In the genomic region with DNA sequence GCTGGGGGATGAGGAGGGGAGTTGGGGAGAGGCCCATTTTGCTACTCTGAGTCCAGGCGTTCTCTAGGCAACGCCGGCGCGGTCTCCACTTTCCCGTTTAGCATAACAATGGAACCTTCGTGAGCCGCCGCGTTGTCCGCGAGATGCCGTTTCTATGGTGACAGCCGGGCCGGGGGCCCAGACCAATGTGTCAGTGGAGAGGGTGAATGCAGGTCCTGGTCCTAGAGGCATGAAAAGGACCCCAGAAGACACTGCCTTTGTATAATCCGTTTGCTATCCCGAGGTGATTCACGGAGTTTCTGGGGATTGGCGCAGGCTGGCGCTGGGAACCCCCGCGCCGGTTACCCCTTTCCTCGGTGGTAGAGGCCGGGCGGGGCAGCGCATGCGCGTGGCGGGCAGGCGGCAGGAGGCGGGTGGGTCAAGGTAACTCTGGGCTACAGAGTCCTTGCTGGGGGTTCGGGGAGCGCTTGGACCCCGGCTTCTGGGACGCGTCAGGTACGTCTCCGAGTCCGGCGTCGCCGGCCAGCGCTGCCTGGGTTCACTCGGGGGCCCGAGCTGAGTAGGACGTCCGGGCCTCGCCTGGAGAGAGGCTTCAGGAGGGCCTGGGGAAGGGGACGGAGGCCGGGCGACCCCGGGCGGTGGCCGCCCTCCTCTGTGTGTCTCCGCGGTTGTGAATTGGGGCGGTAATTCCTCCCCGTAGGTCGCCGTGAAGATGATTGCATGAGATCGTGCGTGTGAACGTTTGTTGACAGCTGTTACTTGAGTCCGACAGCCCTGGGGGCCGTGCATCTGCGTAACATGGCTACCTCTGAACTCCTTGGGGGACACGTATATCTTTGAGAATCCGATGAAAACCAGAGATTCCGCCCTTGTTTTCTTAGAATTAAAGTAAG, we compare ENCODE assay signal across 8 cellular contexts. TPM values are rescaled to one million over a fixed set of nuclear protein-coding genes. Genes with fewer than 3 reads are reported as not detected.
A peak's percentile ranks its signal among the peaks of the same experiment; 100 is the strongest.
DNase-seq lines count a peak whose midpoint lies in the region; ATAC-seq and TF ChIP-seq lines count a peak whose summit lies in the region.

Gene CBY1, plus strand, starts transcription at position 383 of the 893 bp plus-strand sequence. CDS start 11,417 bp downstream, outside the sequence.
Gene FAM227A, minus strand, starts transcription at position 137 of the 893 bp plus-strand sequence. CDS start 6,224 bp downstream, outside the sequence.

- H3K9ac ChIP-seq in mammary epithelial cell (ENCODE audit: insufficient read depth, low read length), result peak within 1 kb of the TSS; percentile 96
- H3K9ac ChIP-seq in iPS-20b (ENCODE audit: low read depth, low read length), result peak within 1 kb of the TSS; percentile 86
- peak within 1 kb of the TSS; percentile 94 to 97 (median 96) for H3K9ac ChIP-seq in skeletal muscle tissue (ENCODE audit: low read depth in 1 of 3, low read length in 3 of 3)

- H3K79me2 ChIP-seq in mammary epithelial cell (ENCODE audit: insufficient read depth, low read length), result peaks cover 23% of the 10 kb centered on the region

- DNase-seq in A673 (ENCODE audit: low spot score) (peak; percentile 96), NCI-H2196 (lab: John Stamatoyannopoulos, UW; ENCODE audit: unreplicated experiment) (peak; percentile 78), mammary epithelial cell (peak; percentile 87)

- peak within 1 kb of the TSS; percentile 100 for H3K27ac ChIP-seq in A673 (ENCODE audit: low read depth, low read length, poor library complexity, severe bottlenecking)
- H3K27ac ChIP-seq in mammary epithelial cell (ENCODE audit: insufficient read depth, low read depth, low read length), result peak within 1 kb of the TSS; percentile 96
- H3K27ac ChIP-seq in iPS-20b (ENCODE audit: low read length), result peak within 1 kb of the TSS; percentile 79
- H3K27ac ChIP-seq in skeletal muscle tissue (ENCODE audit: low read depth, low read length), result peak within 1 kb of the TSS; percentile 93

- TF ChIP-seq CTCF in A673 (conservative IDR thresholded peaks at IDR 0.05; ENCODE audit: low read depth, low read length), result no peak
- TF ChIP-seq CTCF in WI38 (IDR thresholded peaks at IDR 0.05; ENCODE audit: low read depth, low read length), result no peak
- no peak for TF ChIP-seq CTCF in mammary epithelial cell (conservative IDR thresholded peaks at IDR 0.05 in 1 of 2, IDR thresholded peaks at IDR 0.05 in 1 of 2; ENCODE audit: extremely low read depth in 1 of 2, insufficient read depth in 1 of 2, low read depth in 1 of 2, low read length in 2 of 2)

- POLR2A ChIA-PET in A673 (lab: Charles Lee; ENCODE audit: low non-redundant PET), result no interaction called here

- H2AFZ ChIP-seq in mammary epithelial cell (ENCODE audit: low read depth, low read length), result peak within 1 kb of the TSS; percentile 95

- H3K4me1 ChIP-seq in A673 (ENCODE audit: insufficient read depth, low read length, poor library complexity, severe bottlenecking) (peaks cover 5% of the 10 kb centered on the region), mammary epithelial cell (ENCODE audit: insufficient read depth, low read length) (no peaks in the 10 kb centered on the region), iPS-20b (ENCODE audit: insufficient read depth, low read length) (no peaks in the 10 kb centered on the region), skeletal muscle tissue (ENCODE audit: control insufficient read depth in 3 of 3, insufficient read depth in 3 of 3, low read length in 3 of 3) (peaks cover 13 to 14% (median 14%) of the 10 kb centered on the region in 3 donors)

- CTCF ChIA-PET in A673 (lab: Charles Lee), result interaction anchor here (0.7 kb wide), 1 partner anchor 351 kb away, joined by 3 read pairs; no protein-coding TSS in a partner anchor
- CTCF ChIA-PET in mammary epithelial cell (lab: Charles Lee; ENCODE audit: low non-redundant PET), result no interaction called here

- H4K20me1 ChIP-seq in mammary epithelial cell (ENCODE audit: insufficient read depth, low read length), result no peaks in the 10 kb centered on the region

- dilution Hi-C loops in mammary epithelial cell (cut with HindIII; ENCODE audit: low sequenced_read_pairs), result no loop called here

- ATAC-seq in GM18867 (IDR thresholded peaks at IDR 0.05; ENCODE audit: unreplicated experiment) (peak; percentile 72), HG03108 (IDR thresholded peaks at IDR 0.05; ENCODE audit: unreplicated experiment) (peak; percentile 58)

- intact Hi-C loops in A673 (cut with micrococcal nuclease; ENCODE audit: unreplicated experiment) (no loop called here), mammary epithelial cell (cut with micrococcal nuclease) (loop anchor here (1.0 to 5.0 kb wide), 3 partner anchors 24 to 149 kb away; partner anchors contain the start of genes DDX17, JOSD1 and TOMM22)

- WGBS in mammary epithelial cell (ENCODE audit: low coverage, missing lambda C conversion rate), result 2% methylated on average over 25 of the region's 70 CpGs

- H3K36me3 ChIP-seq in A673 (ENCODE audit: insufficient read depth, low read length, poor library complexity, severe bottlenecking) (no peaks in the 10 kb centered on the region), mammary epithelial cell (ENCODE audit: insufficient read depth, low read length) (no peaks in the 10 kb centered on the region), iPS-20b (ENCODE audit: insufficient read depth, low read depth, low read length) (no peaks in the 10 kb centered on the region), skeletal muscle tissue (ENCODE audit: control insufficient read depth in 3 of 3, insufficient read depth in 3 of 3, low read length in 3 of 3) (no peaks in the 10 kb centered on the region)

- BruUV-seq in A673 (replicated peaks; lab: Mats Ljungman, UMichigan) (TSS peak; percentile 77), mammary epithelial cell (replicated peaks; lab: Mats Ljungman, UMichigan) (TSS peak; percentile 67)

- H3K4me3 ChIP-seq in A673 (ENCODE audit: low read depth, low read length, poor library complexity, severe bottlenecking) (peak within 1 kb of the TSS; percentile 97), WI38 (ENCODE audit: low read depth, low read length) (peak within 1 kb of the TSS; percentile 71), mammary epithelial cell (replicated peaks in 1 of 3; ENCODE audit: insufficient read depth in 1 of 3, low read depth in 2 of 3, low read length in 3 of 3) (peak within 1 kb of the TSS; percentile 61 to 91 (median 81)), iPS-20b (ENCODE audit: low read length) (peak within 1 kb of the TSS; percentile 89), skeletal muscle tissue (ENCODE audit: low read length in 3 of 3) (peak within 1 kb of the TSS; percentile 82 to 94 (median 91))

- H3K27me3 ChIP-seq in A673 (replicated peaks; ENCODE audit: insufficient read depth, low read depth, low read length, poor library complexity) (no peaks in the 10 kb centered on the region), mammary epithelial cell (ENCODE audit: insufficient read depth, low read length) (no peaks in the 10 kb centered on the region), iPS-20b (ENCODE audit: insufficient read depth, low read length) (no peaks in the 10 kb centered on the region), skeletal muscle tissue (ENCODE audit: control insufficient read depth in 3 of 3, insufficient read depth in 3 of 3, low read length in 3 of 3) (no peaks in the 10 kb centered on the region)

- in situ Hi-C loops in mammary epithelial cell (cut with MboI; ENCODE audit: low sequenced_read_pairs in 2 of 2), result no loop called here

- H3K9me3 ChIP-seq in A673 (ENCODE audit: low read depth, low read length, poor library complexity, severe bottlenecking), result no peaks in the 10 kb centered on the region
- H3K9me3 ChIP-seq in mammary epithelial cell (replicated peaks; ENCODE audit: insufficient read depth, low read length), result no peaks in the 10 kb centered on the region
- H3K9me3 ChIP-seq in iPS-20b (ENCODE audit: insufficient read depth, low read depth, low read length), result no peaks in the 10 kb centered on the region
- no peaks in the 10 kb centered on the region for H3K9me3 ChIP-seq in skeletal muscle tissue (ENCODE audit: control insufficient read depth in 3 of 3, low read length in 3 of 3)

- H3K4me2 ChIP-seq in mammary epithelial cell (ENCODE audit: insufficient read depth, low read depth, low read length), result peak within 1 kb of the TSS; percentile 87

RNA-seq across cellular contexts. Expression of gene CBY1, which starts in this region (rescaled TPM):
- total RNA-seq in A673 (2021) (22.1 and 28.5 TPM in 2 replicates), mammary epithelial cell (10 to 100 TPM; 19.5 to 34.1 TPM), skeletal muscle tissue (14.1 TPM)
- polyA plus RNA-seq in mammary epithelial cell, result 38.1 TPM
- polyA minus RNA-seq in mammary epithelial cell, result 28.1 TPM

RNA-seq across cellular contexts. Expression of gene FAM227A, which starts in this region (rescaled TPM):
- total RNA-seq in A673 (2021), result 3.8 and 5.3 TPM in 2 replicates
- total RNA-seq in mammary epithelial cell, result 1 to 10 TPM; 2.1 to 5.7 TPM
- 0.52 TPM for polyA plus RNA-seq in mammary epithelial cell
- 3.7 TPM for polyA minus RNA-seq in mammary epithelial cell
- total RNA-seq in skeletal muscle tissue, result 0.52 TPM

Comparison
In these comparisons a context has a peak if more than half of its experiments do, and no peak if none do; other contexts are left out.
1. Peak in every context shown above with its lines: DNase-seq, ATAC-seq, H3K4me3 ChIP-seq and H3K27ac ChIP-seq.